In the genomic region with DNA sequence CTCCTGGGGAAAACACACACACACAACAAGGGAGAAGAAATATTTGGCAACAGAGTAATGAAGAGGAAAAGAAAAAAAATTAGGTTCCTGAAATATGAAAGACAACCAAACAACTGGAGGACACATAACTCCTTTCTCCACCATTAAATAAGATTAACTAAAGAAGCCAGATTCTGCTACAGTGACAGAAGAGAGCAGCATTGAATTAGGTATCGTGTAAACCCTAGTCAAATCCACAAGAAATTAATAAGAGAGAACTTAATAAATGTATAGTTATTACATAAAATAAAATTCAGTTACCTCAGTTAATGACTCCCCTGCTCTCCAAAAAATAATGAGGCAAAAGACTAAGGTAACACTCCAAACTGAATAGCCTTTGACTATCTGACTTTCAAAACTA, we compare ENCODE assay signal across 12 cellular contexts.
DNase-seq lines count a peak whose midpoint lies in the region; ATAC-seq and TF ChIP-seq lines count a peak whose summit lies in the region.
"Had no signal": no experiment of that assay in that cellular context is flagged by ENCODE, and none has a peak within 500 bp of the region (broad histone marks: within the 10 kb centered on the region; RNA-seq: fewer than 3 reads in every experiment).

No MANE protein-coding gene starts in this region.

- H3K27me3 Mint-ChIP-seq in chondrocyte (ENCODE audit: low read depth) (no peaks in the 10 kb centered on the region), mesothelial cell of epicardium (ENCODE audit: low read depth) (no peaks in the 10 kb centered on the region)
- H3K27me3 Mint-ChIP-seq: B cell, T-cell had no signal

- DNase-seq in DMS53 (lab: John Stamatoyannopoulos, UW) (peak; percentile 56), DMS53 treated with DMSO at 0.1 percent for 48 hours (lab: John Stamatoyannopoulos, UW; ENCODE audit: unreplicated experiment) (no peak), NCI-H446 treated with DMSO at 0.1 percent for 48 hours (lab: John Stamatoyannopoulos, UW) (peak; percentile 15), chondrocyte (ENCODE audit: low spot score) (no peak), mesothelial cell of epicardium (ENCODE audit: low spot score in 2 of 2, unreplicated experiment in 2 of 2) (no peak)
- DNase-seq: anterior cingulate cortex, midbrain, T-cell had no signal

- H3K79me2 ChIP-seq in neural cell (replicated peaks; ENCODE audit: insufficient read depth, low read length) = no peaks in the 10 kb centered on the region

- no peak overlapping the region for H2AFZ ChIP-seq in neural cell (ENCODE audit: low read depth, low read length)

- no peak overlapping the region for H3K4me3 Mint-ChIP-seq in chondrocyte (ENCODE audit: unreplicated experiment)
- H3K4me3 Mint-ChIP-seq in mesothelial cell of epicardium = no peak overlapping the region
- H3K4me3 Mint-ChIP-seq: B cell, T-cell had no signal

- ATAC-seq in GM21390 (IDR thresholded peaks at IDR 0.05; ENCODE audit: unreplicated experiment) (no peak), GM19328 (IDR thresholded peaks at IDR 0.05; ENCODE audit: unreplicated experiment) (no peak)
- ATAC-seq: T-cell had no signal

- TF ChIP-seq RAD21 in neural cell (conservative IDR thresholded peaks at IDR 0.05) = peak; percentile 45

- H3K27ac ChIP-seq in neural cell (ENCODE audit: low read length) = no peak overlapping the region

- peaks cover 17% of the 10 kb centered on the region for H3K36me3 Mint-ChIP-seq in chondrocyte (ENCODE audit: low read depth)
- H3K36me3 Mint-ChIP-seq in mesothelial cell of epicardium = peaks cover 29% of the 10 kb centered on the region
- H3K36me3 Mint-ChIP-seq: T-cell had no signal

- no peak overlapping the region for H3K4me3 ChIP-seq in neural cell (ENCODE audit: low read length)

- no peaks in the 10 kb centered on the region for H3K27me3 ChIP-seq in neural cell (ENCODE audit: insufficient read depth, low read depth, low read length)

- H3F3A ChIP-seq in neural cell (ENCODE audit: insufficient read depth, low read length, poor library complexity, severe bottlenecking) = no peaks in the 10 kb centered on the region

- H3K9me3 Mint-ChIP-seq in chondrocyte (ENCODE audit: low read depth) (peaks cover 28% of the 10 kb centered on the region), mesothelial cell of epicardium (peaks cover 83% of the 10 kb centered on the region)

- TF ChIP-seq EP300 in neural cell (conservative IDR thresholded peaks at IDR 0.05; ENCODE audit: poor library complexity, severe bottlenecking) = no peak

- no peaks in the 10 kb centered on the region for H3K9me3 ChIP-seq in neural cell (ENCODE audit: low read length)

- no peak overlapping the region for H3K9ac ChIP-seq in neural cell (ENCODE audit: low read length)

- H3K4me2 ChIP-seq in neural cell (ENCODE audit: low read length) = no peak overlapping the region

- no peaks in the 10 kb centered on the region for H3K9me2 ChIP-seq in neural cell (ENCODE audit: insufficient read depth, low read length)

- no peaks in the 10 kb centered on the region for H3K36me3 ChIP-seq in neural cell (ENCODE audit: insufficient read depth, low read length)

- no peak overlapping the region for H3K27ac Mint-ChIP-seq in chondrocyte (ENCODE audit: unreplicated experiment)
- H3K27ac Mint-ChIP-seq in mesothelial cell of epicardium = no peak overlapping the region
- H3K27ac Mint-ChIP-seq: B cell, T-cell had no signal

- no peaks in the 10 kb centered on the region for H3K4me1 Mint-ChIP-seq in chondrocyte (ENCODE audit: low read depth)
- H3K4me1 Mint-ChIP-seq in mesothelial cell of epicardium = no peaks in the 10 kb centered on the region
- H3K4me1 Mint-ChIP-seq: B cell had no signal

- no peaks in the 10 kb centered on the region for H4K20me1 ChIP-seq in neural cell (ENCODE audit: insufficient read depth)

- TF ChIP-seq CTCF in chondrocyte (IDR thresholded peaks at IDR 0.05) = peak; percentile 81
- peak; percentile 32 for TF ChIP-seq CTCF in neural cell (IDR thresholded peaks at IDR 0.05; ENCODE audit: poor library complexity, severe bottlenecking)
- no peak for TF ChIP-seq CTCF in mesothelial cell of epicardium (IDR thresholded peaks at IDR 0.05; ENCODE audit: unreplicated experiment)

TF ChIP-seq in neural cell, 6 proteins besides CTCF, POLR2A, EP300 and RAD21:
- no peak for TF ChIP-seq MXI1 (conservative IDR thresholded peaks at IDR 0.05; ENCODE audit: poor library complexity, severe bottlenecking)
- no peak for TF ChIP-seq SMC3 (conservative IDR thresholded peaks at IDR 0.05; ENCODE audit: poor library complexity)
- no peak for TF ChIP-seq EZH2 (IDR thresholded peaks at IDR 0.05; ENCODE audit: borderline replicate concordance, insufficient read depth, low read length, poor library complexity, severe bottlenecking)
- no peak for TF ChIP-seq REST (IDR thresholded peaks at IDR 0.05; ENCODE audit: borderline replicate concordance)
- no peak for TF ChIP-seq TAF1 (IDR thresholded peaks at IDR 0.05; ENCODE audit: low read depth)
- no peak for TF ChIP-seq POLR2AphosphoS5 (IDR thresholded peaks at IDR 0.05)

Comparison
In these comparisons a context has a peak if more than half of its experiments do, and no peak if none do; other contexts are left out.
1. DNase-seq: peak in DMS53 (single experiment) and NCI-H446 treated with DMSO at 0.1 percent for 48 hours (single experiment); none in DMS53 treated with DMSO at 0.1 percent for 48 hours (single experiment), chondrocyte (single experiment) and mesothelial cell of epicardium (0 of 2).